Comparison of ENCODE assay signal across 15 cellular contexts in genomic region chr7:100034871-100035510, GRCh38. TPM values are rescaled to one million over a fixed set of nuclear protein-coding genes. Genes with fewer than 3 reads are reported as not detected.
A peak's percentile ranks its signal among the peaks of the same experiment; 100 is the strongest.
DNase-seq lines count a peak whose midpoint lies in the region; TF ChIP-seq lines count a peak whose summit lies in the region.
"Had no signal": no experiment of that assay in that cellular context is flagged by ENCODE, and none has a peak within 500 bp of the region (broad histone marks: within the 10 kb centered on the region; RNA-seq: fewer than 3 reads in every experiment).

No MANE protein-coding gene starts in this region.

- no peaks in the 10 kb centered on the region for H3K79me2 ChIP-seq in H9 (ENCODE audit: insufficient read depth, low read length)

- no peak overlapping the region for H4K8ac ChIP-seq in H9 (replicated peaks; ENCODE audit: insufficient read length, low read depth, low read length)

- H3K4me1 Mint-ChIP-seq in H9: 0 out of 4 replicates have a peak, but pooled peaks cover 0 to 2% of the 10 kb centered on the region in 2 experiments
- H3K4me1 Mint-ChIP-seq: activated B cell treated with CpG ODN at 0.5 μM for 24 hours; activated naive CD8-positive, alpha-beta T cell treated with anti-CD3 and anti-CD28 coated beads for 36 hours had no signal

- H3K56ac ChIP-seq in H9 (ENCODE audit: insufficient read length, low read depth, low read length): no peak overlapping the region

- no peak overlapping the region for H3K18ac ChIP-seq in H9 (ENCODE audit: insufficient read length, low read depth, low read length)

- no peak overlapping the region for H2AFZ ChIP-seq in H9 (ENCODE audit: low read length)

- no peaks in the 10 kb centered on the region for H3K27me3 ChIP-seq in H7 (ENCODE audit: control insufficient read depth, insufficient read depth, low read length)
- H3K27me3 ChIP-seq in tibial nerve: no peaks in the 10 kb centered on the region
- no peaks in the 10 kb centered on the region for H3K27me3 ChIP-seq in H9 (ENCODE audit: insufficient read depth, low read length)
- H3K27me3 ChIP-seq: gastrocnemius medialis had no signal

- no peak overlapping the region for H3K27ac Mint-ChIP-seq in H9
- H3K27ac Mint-ChIP-seq: activated B cell treated with CpG ODN at 0.5 μM for 24 hours; activated naive CD8-positive, alpha-beta T cell treated with anti-CD3 and anti-CD28 coated beads for 36 hours; dendritic cell treated with granulocyte-macrophage colony-stimulating factor and Interleukin-4, amounts not matched to agents 40 ng/mL and 50 ng/mL, for 4 days; T-cell had no signal

- H3K4me1 ChIP-seq in tibial nerve: no peaks in the 10 kb centered on the region
- no peaks in the 10 kb centered on the region for H3K4me1 ChIP-seq in H9 (ENCODE audit: insufficient read depth, low read length)

- H3K4me2 ChIP-seq in H9 (ENCODE audit: insufficient read depth, insufficient read length, low read length): no peak overlapping the region

- TF ChIP-seq EP300 in tibial nerve (IDR thresholded peaks at IDR 0.05): no peak

- H2BK5ac ChIP-seq in H9 (ENCODE audit: insufficient read length, low read length): no peak overlapping the region

- H3K9me3 Mint-ChIP-seq in H9: no peaks in the 10 kb centered on the region
- H3K9me3 Mint-ChIP-seq: activated B cell treated with CpG ODN at 0.5 μM for 24 hours; activated naive CD8-positive, alpha-beta T cell treated with anti-CD3 and anti-CD28 coated beads for 36 hours; dendritic cell treated with granulocyte-macrophage colony-stimulating factor and Interleukin-4, amounts not matched to agents 40 ng/mL and 50 ng/mL, for 4 days; T-cell had no signal

- H3K27me3 Mint-ChIP-seq in H9 (ENCODE audit: low read depth): no peaks in the 10 kb centered on the region
- H3K27me3 Mint-ChIP-seq: activated B cell treated with CpG ODN at 0.5 μM for 24 hours; activated naive CD8-positive, alpha-beta T cell treated with anti-CD3 and anti-CD28 coated beads for 36 hours; dendritic cell treated with granulocyte-macrophage colony-stimulating factor and Interleukin-4, amounts not matched to agents 40 ng/mL and 50 ng/mL, for 4 days; T-cell had no signal

- TF ChIP-seq CTCF in epithelial cell of esophagus (IDR thresholded peaks at IDR 0.05; ENCODE audit: insufficient read depth, low read depth, low read length, missing control alignments): no peak
- TF ChIP-seq CTCF in tibial nerve (IDR thresholded peaks at IDR 0.05): no peak
- TF ChIP-seq CTCF in H9 (conservative IDR thresholded peaks at IDR 0.05): no peak

- peak; percentile 17 for DNase-seq in Daoy (ENCODE audit: low read depth)
- peak; percentile 58 for DNase-seq in RPMI7951 (ENCODE audit: low read depth)
- DNase-seq in epithelial cell of esophagus (ENCODE audit: low read depth): peak; percentile 30
- peak; percentile 54 for DNase-seq in skeletal muscle cell (ENCODE audit: low read depth)
- DNase-seq in islet precursor cell: no peak
- no peak for DNase-seq in H7
- no peak for DNase-seq in tibial nerve (ENCODE audit: low spot score in 2 of 2)
- no peak for DNase-seq in H9
- DNase-seq: activated B cell treated with CpG ODN at 0.5 μM for 24 hours; activated CD8-positive, alpha-beta memory T cell treated with anti-CD3 and anti-CD28 coated beads, Interleukin-2, amount 50 U/mL, for 4 hours; activated naive CD8-positive, alpha-beta T cell treated with anti-CD3 and anti-CD28 coated beads for 36 hours; gastrocnemius medialis; GDM1; T-cell had no signal

- H3K4me3 ChIP-seq in epithelial cell of esophagus (ENCODE audit: low read length) (no peak overlapping the region), skeletal muscle cell (ENCODE audit: low read depth, low read length) (no peak overlapping the region), H7 (ENCODE audit: insufficient read depth, low read depth, low read length) (no peak overlapping the region), tibial nerve (no peak overlapping the region)
- H3K4me3 ChIP-seq: gastrocnemius medialis had no signal

- H2BK12ac ChIP-seq in H9 (ENCODE audit: insufficient read length, low read depth, low read length): no peak overlapping the region

- no peak overlapping the region for H3K4me3 Mint-ChIP-seq in H9
- H3K4me3 Mint-ChIP-seq: activated B cell treated with CpG ODN at 0.5 μM for 24 hours; activated naive CD8-positive, alpha-beta T cell treated with anti-CD3 and anti-CD28 coated beads for 36 hours; dendritic cell treated with granulocyte-macrophage colony-stimulating factor and Interleukin-4, amounts not matched to agents 40 ng/mL and 50 ng/mL, for 4 days; T-cell had no signal

- H3K23me2 ChIP-seq in H9 (ENCODE audit: insufficient read length, low read depth, low read length, poor library complexity, severe bottlenecking): no peaks in the 10 kb centered on the region

- no peak overlapping the region for H3K27ac ChIP-seq in tibial nerve
- H3K27ac ChIP-seq in H9 (ENCODE audit: insufficient read length, low read depth, low read length): no peak overlapping the region
- H3K27ac ChIP-seq: gastrocnemius medialis had no signal

- H4K5ac ChIP-seq in H9 (ENCODE audit: insufficient read length, low read depth, low read length): no peak overlapping the region

- H3K36me3 Mint-ChIP-seq in H9 (ENCODE audit: insufficient read depth in 1 of 3, low read depth in 3 of 3): peaks cover 51 to 79% (median 72%) of the 10 kb centered on the region in 3 experiments

- no peak overlapping the region for H4K91ac ChIP-seq in H9 (ENCODE audit: insufficient read length, low read depth, low read length)

- no peak overlapping the region for H2AK5ac ChIP-seq in H9 (ENCODE audit: insufficient read length, low read length)

- H2BK120ac ChIP-seq in H9 (ENCODE audit: low read depth, low read length, poor library complexity, severe bottlenecking): no peak overlapping the region

- no peak overlapping the region for H3K4ac ChIP-seq in H9 (ENCODE audit: low read depth, low read length)

- H3K14ac ChIP-seq in H9 (ENCODE audit: insufficient read depth, low read length): no peak overlapping the region

- no peaks in the 10 kb centered on the region for H3K79me1 ChIP-seq in H9 (ENCODE audit: insufficient read depth, low read depth, low read length, poor library complexity, severe bottlenecking)

- H2BK20ac ChIP-seq in H9 (ENCODE audit: low read depth, low read length, poor library complexity, severe bottlenecking): no peak overlapping the region

- no peak overlapping the region for H3K23ac ChIP-seq in H9 (ENCODE audit: insufficient read length, low read depth, low read length)

- H3K9ac ChIP-seq in H9 (ENCODE audit: extremely low read depth, insufficient read length, low read length): no peak overlapping the region

- no peak for TF ChIP-seq POLR2A in tibial nerve (IDR thresholded peaks at IDR 0.05)

- no peak overlapping the region for H2BK15ac ChIP-seq in H9 (ENCODE audit: low read depth, low read length)

- no peaks in the 10 kb centered on the region for H4K20me1 ChIP-seq in H9 (ENCODE audit: control insufficient read depth, insufficient read depth, insufficient read length)

- WGBS in tibial nerve, 2 donors: 68 to 76% methylated on average over 8 of the region's 8 CpGs
- no CpG with 5 or more reads among the region's 8 CpGs for WGBS in H9 (ENCODE audit: extremely low coverage, insufficient read length, low lambda C conversion rate)

- peaks cover 23% of the 10 kb centered on the region for H3K36me3 ChIP-seq in H7 (replicated peaks; ENCODE audit: control insufficient read depth, insufficient read depth, low read length)
- peaks cover 0 to 96% (median 5%) of the 10 kb centered on the region in 3 donors for H3K36me3 ChIP-seq in tibial nerve

- no peak overlapping the region for H3T11ph ChIP-seq in H9 (ENCODE audit: low read length)

- no peaks in the 10 kb centered on the region for H3K9me3 ChIP-seq in tibial nerve
- H3K9me3 ChIP-seq in H9 (ENCODE audit: control insufficient read depth, low read depth, low read length): no peaks in the 10 kb centered on the region
- H3K9me3 ChIP-seq: gastrocnemius medialis had no signal

RNA-seq across cellular contexts. Expression of gene ZSCAN21, which starts 14.6 kb away (rescaled TPM):
- total RNA-seq in Daoy (2014; rRNA removed; shearing (Covaris generic)): 14.1 and 20.3 TPM in 2 replicates
- 13.5 and 15.4 TPM in 2 replicates for total RNA-seq in RPMI7951 (2014; rRNA removed; shearing (Covaris generic))
- total RNA-seq in H7 (2014; rRNA removed; shearing (Covaris generic)): 27.2 and 32.9 TPM in 2 replicates
- total RNA-seq in tibial nerve (10 to 100 TPM; 12.9 to 18.0 (median 16.5) TPM), H9 (2021) (23.5 and 24.3 TPM in 2 replicates)

RNA-seq across cellular contexts. Expression of gene ZKSCAN1, which starts 19.6 kb away (rescaled TPM):
- 13.9 and 14.2 TPM in 2 replicates for total RNA-seq in Daoy (2014; rRNA removed; shearing (Covaris generic))
- 10.2 and 10.7 TPM in 2 replicates for total RNA-seq in RPMI7951 (2014; rRNA removed; shearing (Covaris generic))
- total RNA-seq in H7 (2014; rRNA removed; shearing (Covaris generic)): 9.0 and 17.0 TPM in 2 replicates
- total RNA-seq in tibial nerve (10 to 100 TPM; 32.4 to 37.5 (median 35.4) TPM), H9 (2021) (28.2 and 29.8 TPM in 2 replicates)

RNA-seq across cellular contexts. Expression of gene ZNF3, which starts 46.5 kb away (rescaled TPM):
- 61.4 and 103 TPM in 2 replicates for total RNA-seq in Daoy (2014; rRNA removed; shearing (Covaris generic))
- 22.6 and 25.1 TPM in 2 replicates for total RNA-seq in RPMI7951 (2014; rRNA removed; shearing (Covaris generic))
- total RNA-seq in H7 (2014; rRNA removed; shearing (Covaris generic)): 40.8 and 51.0 TPM in 2 replicates
- total RNA-seq in tibial nerve (10 to 100 TPM; 24.0 to 37.5 (median 26.9) TPM), H9 (2021) (60.4 and 62.8 TPM in 2 replicates)

RNA-seq across cellular contexts. Expression of gene COPS6, which starts 53.8 kb away (rescaled TPM):
- total RNA-seq in Daoy (2014; rRNA removed; shearing (Covaris generic)): 87.6 and 127 TPM in 2 replicates
- total RNA-seq in RPMI7951 (2014; rRNA removed; shearing (Covaris generic)): 63.6 and 83.4 TPM in 2 replicates
- total RNA-seq in H7 (2014; rRNA removed; shearing (Covaris generic)): 51.8 and 59.6 TPM in 2 replicates
- total RNA-seq in tibial nerve (10 to 100 TPM; 43.7 to 56.4 (median 50.6) TPM), H9 (2021) (140 and 144 TPM in 2 replicates)

RNA-seq across cellular contexts. Expression of gene AZGP1, which starts 59.2 kb away (rescaled TPM):
- 0.29 and 0.74 TPM in 2 replicates for total RNA-seq in Daoy (2014; rRNA removed; shearing (Covaris generic))
- total RNA-seq in RPMI7951 (2014; rRNA removed; shearing (Covaris generic)): 2.1 and 2.2 TPM in 2 replicates
- total RNA-seq in H7 (2014; rRNA removed; shearing (Covaris generic)): not detected in 2 replicates
- total RNA-seq in tibial nerve: 100 to 1,000 TPM in 2 of 4 donors, 10 to 100 TPM in 2; 68.7 to 182 (median 111) TPM
- 0.24 TPM in 1 of 2 replicates, not detected in the other for total RNA-seq in H9 (2021)
- total RNA-seq: activated B cell treated with CpG ODN at 0.5 μM for 24 hours; activated naive CD8-positive, alpha-beta T cell treated with anti-CD3 and anti-CD28 coated beads for 36 hours had no signal

Comparison
In these comparisons a context has a peak if more than half of its experiments do, and no peak if none do; other contexts are left out.
1. DNase-seq: peak in Daoy (single experiment), RPMI7951 (single experiment), epithelial cell of esophagus (single experiment) and skeletal muscle cell (single experiment); none in islet precursor cell (single experiment), H7 (single experiment), tibial nerve (0 of 2) and H9 (single experiment).